Comparison of ENCODE assay signal across 23 cellular contexts in the genomic region with DNA sequence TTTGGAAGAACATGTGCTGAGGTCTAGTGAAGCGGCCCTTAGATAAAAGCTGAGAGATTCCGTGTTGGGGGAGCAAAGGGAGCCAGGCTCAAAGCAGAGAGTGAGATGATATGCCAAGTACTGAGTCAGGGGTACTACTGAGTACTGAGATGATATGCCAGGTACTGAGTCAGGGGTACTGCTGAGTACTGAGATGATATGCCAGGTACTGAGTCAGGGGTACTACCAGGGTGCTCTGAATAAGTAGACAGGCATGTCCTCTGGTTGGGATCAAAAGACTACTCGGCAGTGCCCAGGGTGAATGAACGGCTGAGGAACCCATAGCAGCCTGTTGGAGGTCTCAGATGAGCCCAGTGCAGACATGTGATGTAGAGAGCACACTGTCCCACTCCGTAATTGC.
DNase-seq lines count a peak whose midpoint lies in the region; ATAC-seq, FAIRE-seq and TF ChIP-seq lines count a peak whose summit lies in the region.
"Had no signal": no experiment of that assay in that cellular context is flagged by ENCODE, and none has a peak within 500 bp of the region (broad histone marks: within the 10 kb centered on the region; RNA-seq: fewer than 3 reads in every experiment).

No MANE protein-coding gene starts in this region.

- no peaks in the 10 kb centered on the region for H3K79me2 ChIP-seq in ACC112 (ENCODE audit: control insufficient read depth, insufficient read depth, low read length, unreplicated experiment)
- H3K79me2 ChIP-seq in astrocyte (ENCODE audit: insufficient read depth, low read length): no peaks in the 10 kb centered on the region

- ATAC-seq in body of pancreas: no peak
- ATAC-seq: K562 had no signal

- no peak overlapping the region for H2BK15ac ChIP-seq in mesenchymal stem cell (ENCODE audit: low read depth, poor library complexity, severe bottlenecking)

- no peak overlapping the region for H2BK120ac ChIP-seq in mesenchymal stem cell (ENCODE audit: low read depth, low read length)

- peaks cover 24% of the 10 kb centered on the region for H3K4me1 Mint-ChIP-seq in astrocyte (ENCODE audit: low read depth, unreplicated experiment)

- no peak overlapping the region for H3K27ac Mint-ChIP-seq in astrocyte (ENCODE audit: unreplicated experiment)
- H3K27ac Mint-ChIP-seq: CD4-positive, alpha-beta T cell had no signal

- over 99% methylated on average over 5 of the region's 5 CpGs for WGBS in mesenchymal stem cell
- WGBS in body of pancreas, 2 donors: 85 to 89% methylated on average over 5 of the region's 5 CpGs
- 89 to 92% methylated on average over 5 of the region's 5 CpGs for WGBS in sigmoid colon, 2 donors

- no peak for TF ChIP-seq EP300 in sigmoid colon (IDR thresholded peaks at IDR 0.05)

- peaks cover 7% of the 10 kb centered on the region for H3K36me3 Mint-ChIP-seq in astrocyte (ENCODE audit: low read depth, unreplicated experiment)

- TF ChIP-seq POLR2A in body of pancreas (IDR thresholded peaks at IDR 0.05) (no peak), sigmoid colon (IDR thresholded peaks at IDR 0.05) (no peak)

- no peak overlapping the region for H3K18ac ChIP-seq in mesenchymal stem cell (ENCODE audit: low read depth in 1 of 2, low read length in 2 of 2)

- H3K9ac ChIP-seq in astrocyte (ENCODE audit: low read length) (no peak overlapping the region), mesenchymal stem cell (ENCODE audit: low read length) (no peak overlapping the region)
- H3K9ac ChIP-seq: BLaER1 treated with 17β-estradiol and CSF1 and Interleukin-3, amounts not matched to agents 10 nM and 100 nM had no signal

- H3K4me2 ChIP-seq in astrocyte (ENCODE audit: low read length): no peak overlapping the region
- H3K4me2 ChIP-seq in mesenchymal stem cell (ENCODE audit: low read length, poor library complexity, severe bottlenecking): no peak overlapping the region
- H3K4me2 ChIP-seq: BLaER1 treated with 17β-estradiol and CSF1 and Interleukin-3, amounts not matched to agents 10 nM and 100 nM had no signal

- peak overlapping the region; percentile 77; the same call in 1 of the 2 replicates for H3K27ac ChIP-seq in ACC112 (ENCODE audit: low read depth, low read length)
- no peak overlapping the region for H3K27ac ChIP-seq in astrocyte (ENCODE audit: low read depth, low read length)
- H3K27ac ChIP-seq in mesenchymal stem cell (ENCODE audit: low read length, poor library complexity, severe bottlenecking): no peak overlapping the region
- H3K27ac ChIP-seq in body of pancreas: no peak overlapping the region
- H3K27ac ChIP-seq in sigmoid colon: no peak overlapping the region
- H3K27ac ChIP-seq: BLaER1 treated with 17β-estradiol and CSF1 and Interleukin-3, amounts not matched to agents 10 nM and 100 nM; HL-60; Peyer's patch; SJCRH30 had no signal

- no peak overlapping the region for H4K91ac ChIP-seq in mesenchymal stem cell (ENCODE audit: low read length)

- H3K9me3 ChIP-seq in MG63: peaks cover 27% of the 10 kb centered on the region
- H3K9me3 ChIP-seq in astrocyte (ENCODE audit: insufficient read depth, low read depth, low read length): peaks cover 6% of the 10 kb centered on the region
- no peaks in the 10 kb centered on the region for H3K9me3 ChIP-seq in mesenchymal stem cell (ENCODE audit: control insufficient read depth, low read length)
- H3K9me3 ChIP-seq in body of pancreas: no peaks in the 10 kb centered on the region
- peaks cover 0 to 4% (median 0%) of the 10 kb centered on the region in 4 donors for H3K9me3 ChIP-seq in sigmoid colon
- H3K9me3 ChIP-seq: Peyer's patch, SJCRH30 had no signal

- no peak for FAIRE-seq in astrocyte (lab: Jason Lieb, UNC)
- FAIRE-seq: D721Med, GM18507, K562 had no signal

- H3K9me3 Mint-ChIP-seq in astrocyte (ENCODE audit: unreplicated experiment): peaks cover 13% of the 10 kb centered on the region

- no peak overlapping the region for H4K8ac ChIP-seq in mesenchymal stem cell (ENCODE audit: low read length)

- no peak overlapping the region for H2BK5ac ChIP-seq in mesenchymal stem cell (ENCODE audit: low read depth, low read length, poor library complexity, severe bottlenecking)

- no peak for TF ChIP-seq CTCF in astrocyte (IDR thresholded peaks at IDR 0.05; ENCODE audit: insufficient read depth, low read depth, low read length)
- TF ChIP-seq CTCF in body of pancreas (IDR thresholded peaks at IDR 0.05): no peak
- TF ChIP-seq CTCF in sigmoid colon (IDR thresholded peaks at IDR 0.05): no peak

- intact Hi-C loops in body of pancreas (cut with DNase I) (no loop called here), sigmoid colon (cut with DNase I) (no loop called here)

- no peaks in the 10 kb centered on the region for H3K36me3 ChIP-seq in ACC112 (ENCODE audit: insufficient read depth, low read length)
- H3K36me3 ChIP-seq in MG63: no peaks in the 10 kb centered on the region
- no peaks in the 10 kb centered on the region for H3K36me3 ChIP-seq in astrocyte (ENCODE audit: insufficient read depth, low read length)
- no peaks in the 10 kb centered on the region for H3K36me3 ChIP-seq in mesenchymal stem cell (ENCODE audit: control insufficient read depth in 1 of 2, insufficient read depth in 2 of 2, low read depth in 1 of 2, low read length in 2 of 2)
- no peaks in the 10 kb centered on the region for H3K36me3 ChIP-seq in body of pancreas (replicated peaks in 1 of 2; ENCODE audit: insufficient read depth in 1 of 2, low read depth in 2 of 2)
- no peaks in the 10 kb centered on the region for H3K36me3 ChIP-seq in sigmoid colon
- H3K36me3 ChIP-seq: BLaER1 treated with 17β-estradiol and CSF1 and Interleukin-3, amounts not matched to agents 10 nM and 100 nM; Peyer's patch; SJCRH30 had no signal

- H3K27me3 ChIP-seq in ACC112 (ENCODE audit: insufficient read depth, low read length): no peaks in the 10 kb centered on the region
- H3K27me3 ChIP-seq in MG63: no peaks in the 10 kb centered on the region
- no peaks in the 10 kb centered on the region for H3K27me3 ChIP-seq in astrocyte (ENCODE audit: insufficient read depth, low read length)
- no peaks in the 10 kb centered on the region for H3K27me3 ChIP-seq in mesenchymal stem cell (ENCODE audit: control insufficient read depth in 1 of 2, insufficient read depth in 1 of 2, low read length in 2 of 2)
- no peaks in the 10 kb centered on the region for H3K27me3 ChIP-seq in body of pancreas
- H3K27me3 ChIP-seq in sigmoid colon: no peaks in the 10 kb centered on the region
- H3K27me3 ChIP-seq: BLaER1 treated with 17β-estradiol and CSF1 and Interleukin-3, amounts not matched to agents 10 nM and 100 nM; Peyer's patch; SJCRH30 had no signal

- H3K4ac ChIP-seq in mesenchymal stem cell (ENCODE audit: low read depth in 1 of 2, low read length in 2 of 2): no peak overlapping the region

- H3K23ac ChIP-seq in mesenchymal stem cell (ENCODE audit: low read length in 2 of 2): no peak overlapping the region

- DNase-seq in MG63: peak; percentile 58
- DNase-seq in astrocyte (ENCODE audit: low read depth): peak; percentile 58
- DNase-seq in mesenchymal stem cell: no peak
- no peak for DNase-seq in body of pancreas
- DNase-seq in A172 (ENCODE audit: low spot score): no peak
- DNase-seq in NCI-H187 treated with DMSO at 0.1 percent for 48 hours (lab: John Stamatoyannopoulos, UW): no peak
- DNase-seq in sigmoid colon: no peak
- DNase-seq: 8988T; AML-193; CD4-positive, alpha-beta T cell; H7; HFFc6; NCI-H2029 treated with DMSO at 0.1 percent for 48 hours; NCI-H2227 treated with DMSO at 0.1 percent for 48 hours; NCI-H526 treated with DMSO at 0.1 percent for 48 hours; Peyer's patch; SJCRH30 had no signal

- H3K4me3 Mint-ChIP-seq in astrocyte (ENCODE audit: unreplicated experiment): no peak overlapping the region
- H3K4me3 Mint-ChIP-seq: CD4-positive, alpha-beta T cell; HFFc6 had no signal

- no peak overlapping the region for H3K14ac ChIP-seq in mesenchymal stem cell (ENCODE audit: low read length in 2 of 2)

- H4K20me1 ChIP-seq in astrocyte (ENCODE audit: insufficient read depth, low read length): no peaks in the 10 kb centered on the region
- H4K20me1 ChIP-seq: BLaER1 treated with 17β-estradiol and CSF1 and Interleukin-3, amounts not matched to agents 10 nM and 100 nM had no signal

- H3K4me3 ChIP-seq in ACC112 (ENCODE audit: low read depth, low read length): no peak overlapping the region
- no peak overlapping the region for H3K4me3 ChIP-seq in MG63
- no peak overlapping the region for H3K4me3 ChIP-seq in astrocyte (ENCODE audit: insufficient read depth, low read depth, low read length)
- H3K4me3 ChIP-seq in mesenchymal stem cell (ENCODE audit: insufficient read depth in 1 of 2, low read depth in 1 of 2, low read length in 2 of 2): no peak overlapping the region
- no peak overlapping the region for H3K4me3 ChIP-seq in body of pancreas
- no peak overlapping the region for H3K4me3 ChIP-seq in sigmoid colon
- H3K4me3 ChIP-seq: BLaER1 treated with 17β-estradiol and CSF1 and Interleukin-3, amounts not matched to agents 10 nM and 100 nM; K562; Peyer's patch; SJCRH30 had no signal

- peaks cover 46% of the 10 kb centered on the region for H3K4me1 ChIP-seq in ACC112 (ENCODE audit: control insufficient read depth, insufficient read depth, low read length, unreplicated experiment)
- H3K4me1 ChIP-seq in astrocyte (ENCODE audit: insufficient read depth, low read length): peaks cover 42% of the 10 kb centered on the region
- peaks cover 23% of the 10 kb centered on the region for H3K4me1 ChIP-seq in mesenchymal stem cell (ENCODE audit: control insufficient read depth, insufficient read depth, low read depth, low read length)
- peaks cover 9% of the 10 kb centered on the region for H3K4me1 ChIP-seq in body of pancreas
- no peaks in the 10 kb centered on the region for H3K4me1 ChIP-seq in sigmoid colon
- H3K4me1 ChIP-seq: BLaER1 treated with 17β-estradiol and CSF1 and Interleukin-3, amounts not matched to agents 10 nM and 100 nM; Peyer's patch; SJCRH30 had no signal

- H2AK5ac ChIP-seq in mesenchymal stem cell (ENCODE audit: low read length, severe bottlenecking): peak overlapping the region; percentile 15

- H2BK12ac ChIP-seq in mesenchymal stem cell (ENCODE audit: low read length in 2 of 2): no peak overlapping the region

- no peaks in the 10 kb centered on the region for H3K79me1 ChIP-seq in mesenchymal stem cell (replicated peaks; ENCODE audit: low read length, poor library complexity, severe bottlenecking)

- H2AFZ ChIP-seq in ACC112 (ENCODE audit: low read length, unreplicated experiment): no peak overlapping the region
- H2AFZ ChIP-seq in astrocyte (ENCODE audit: low read depth, low read length): no peak overlapping the region
- no peak overlapping the region for H2AFZ ChIP-seq in mesenchymal stem cell (ENCODE audit: low read depth, low read length)

- peaks cover 2% of the 10 kb centered on the region for H3K27me3 Mint-ChIP-seq in astrocyte (ENCODE audit: low read depth, unreplicated experiment)

Comparison
In these comparisons a context has a peak if more than half of its experiments do, and no peak if none do; other contexts are left out.
1. DNase-seq: peak in MG63 (single experiment) and astrocyte (single experiment); none in mesenchymal stem cell (single experiment), body of pancreas (0 of 4), A172 (single experiment), NCI-H187 treated with DMSO at 0.1 percent for 48 hours (single experiment) and sigmoid colon (single experiment).